Comparison of ENCODE assay signal across 1 cellular context in the genomic region with DNA sequence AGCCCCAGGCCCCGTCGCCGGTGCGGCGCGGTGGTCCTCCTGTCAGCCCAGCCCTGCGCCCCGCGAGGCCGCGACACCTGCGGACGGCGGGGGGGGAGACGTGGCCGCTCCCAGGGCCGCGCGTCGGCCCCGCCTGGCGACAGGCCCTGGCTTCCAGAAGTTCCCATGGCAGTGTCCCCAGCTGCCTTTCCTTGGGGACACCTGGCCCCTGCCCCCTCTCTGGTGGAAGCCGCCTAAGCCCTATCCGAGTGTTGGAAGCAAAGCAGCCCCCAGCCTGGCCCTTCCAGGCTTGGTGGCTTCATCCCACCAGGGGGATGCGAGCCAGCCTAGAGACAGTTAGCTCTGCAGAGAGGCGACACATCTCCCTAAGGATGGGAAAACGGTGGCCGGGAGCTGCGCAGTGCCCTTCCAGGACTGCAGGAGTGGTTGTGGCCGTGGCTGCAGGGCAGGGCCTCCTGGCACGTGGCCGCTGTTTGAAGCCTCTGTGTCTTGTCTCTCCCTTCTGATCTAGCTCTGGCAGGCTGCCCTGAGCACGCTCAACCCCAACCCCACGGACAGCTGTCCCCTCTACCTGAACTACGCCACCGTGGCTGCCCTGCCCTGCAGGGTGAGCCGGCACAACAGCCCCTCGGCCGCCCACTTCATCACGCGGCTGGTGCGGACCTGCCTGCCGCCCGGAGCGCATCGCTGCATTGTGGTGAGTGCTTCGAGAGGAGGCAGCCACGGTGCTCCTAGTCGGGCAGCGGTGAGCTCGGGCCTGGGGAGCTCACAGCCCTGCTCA.
TF ChIP-seq lines count a peak whose summit lies in the region.

No MANE protein-coding gene starts in this region.

TF ChIP-seq in H1, 55 proteins besides CTCF, POLR2A, EP300 and RAD21:
- TF ChIP-seq TCF12 (IDR thresholded peaks at IDR 0.05; ENCODE audit: low read depth, low read length) (no peak), MAFK (IDR thresholded peaks at IDR 0.05; ENCODE audit: low read depth, low read length) (no peak), E2F6 (IDR thresholded peaks at IDR 0.05) (peak; percentile 20; the same call in 1 of the 2 replicates), EGR1 (IDR thresholded peaks at IDR 0.05; ENCODE audit: borderline replicate concordance, low read depth, low read length) (peak; percentile 29; the same call in 1 of the 2 replicates), GABPA (IDR thresholded peaks at IDR 0.05; ENCODE audit: borderline replicate concordance, insufficient read depth, low read length) (no peak), GTF2F1 (IDR thresholded peaks at IDR 0.05; ENCODE audit: borderline replicate concordance, low read depth, low read length) (no peak)
- TF ChIP-seq, protein P1, sequence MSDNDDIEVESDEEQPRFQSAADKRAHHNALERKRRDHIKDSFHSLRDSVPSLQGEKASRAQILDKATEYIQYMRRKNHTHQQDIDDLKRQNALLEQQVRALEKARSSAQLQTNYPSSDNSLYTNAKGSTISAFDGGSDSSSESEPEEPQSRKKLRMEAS (IDR thresholded peaks at IDR 0.05) = peak; percentile 49
